ENCODE assay signal across 31 cellular contexts in the genomic region with DNA sequence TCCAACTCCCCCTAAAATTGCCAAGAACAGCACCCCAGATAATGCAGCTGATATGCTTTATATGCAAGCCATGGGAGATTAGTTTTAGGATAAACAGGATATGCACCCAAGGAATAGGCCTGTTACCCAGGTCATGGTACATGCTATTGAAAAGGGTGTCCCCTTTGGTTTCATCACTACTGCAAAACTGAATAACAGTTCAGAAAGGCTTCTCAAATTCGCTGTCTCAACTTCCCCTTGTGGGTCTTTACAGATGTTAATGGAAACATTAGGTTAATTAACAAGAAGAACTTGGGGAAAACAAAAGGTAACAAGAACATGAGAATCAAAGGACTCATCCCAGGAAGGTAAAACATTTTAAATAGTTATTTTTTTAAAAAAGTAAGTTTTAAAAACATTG.
"Had no signal": no experiment of that assay in that cellular context is flagged by ENCODE, and none has a peak within 500 bp of the region (broad histone marks: within the 10 kb centered on the region; RNA-seq: fewer than 3 reads in every experiment).

No MANE protein-coding gene starts in this region.

- H3K36me3 Mint-ChIP-seq: activated CD4-positive, alpha-beta memory T cell treated with anti-CD3 and anti-CD28 coated beads for 36 hours; activated CD8-positive, alpha-beta memory T cell treated with anti-CD3 and anti-CD28 coated beads, Interleukin-2, amount 10 ng/mL, durations not matched to agents 7 days and 5 days; activated naive CD4-positive, alpha-beta T cell treated with anti-CD3 and anti-CD28 coated beads, Interleukin-2, amount 50 U/mL, for 72 hours; activated naive CD8-positive, alpha-beta T cell treated with anti-CD3 and anti-CD28 coated beads, Interleukin-2, amount 10 ng/mL, durations not matched to agents 7 days and 5 days; brain had no signal

- H3K9me3 Mint-ChIP-seq: activated CD4-positive, alpha-beta memory T cell treated with anti-CD3 and anti-CD28 coated beads for 36 hours; activated CD4-positive, alpha-beta T cell treated with anti-CD3 and anti-CD28 coated beads, Interleukin-2, amount 10 ng/mL, durations not matched to agents 24 days and 14 days; activated naive CD4-positive, alpha-beta T cell treated with anti-CD3 and anti-CD28 coated beads for 36 hours; activated naive CD8-positive, alpha-beta T cell treated with anti-CD3 and anti-CD28 coated beads, Interleukin-2, amount 10 ng/mL, durations not matched to agents 7 days and 5 days; activated T-helper 1 cell treated with anti-CD3 and anti-CD28 coated beads, Interleukin-12 subunit alpha, Interleukin-12 subunit beta, Interleukin-2, Interleukin-4 antibody, amounts not matched to agents 30 ng/mL and 10 ng/mL and 1 ng/mL, durations not matched to agents 14 hours and 24 hours and 36 hours; activated T-helper 2 cell treated with anti-CD3 and anti-CD28 coated beads, Interferon-gamma antibody, Interleukin-2, Interleukin-4, amounts not matched to agents 10 μg/mL and 5 μg/mL and 100 μg/mL, durations not matched to agents 14 hours and 24 hours and 36 hours had no signal

- H3K27ac Mint-ChIP-seq: activated CD4-positive, alpha-beta memory T cell treated with anti-CD3 and anti-CD28 coated beads for 36 hours; activated CD4-positive, alpha-beta T cell treated with anti-CD3 and anti-CD28 coated beads for 36 hours; activated CD4-positive, alpha-beta T cell treated with anti-CD3 and anti-CD28 coated beads, Interleukin-2, amount 10 ng/mL, durations not matched to agents 24 days and 14 days; activated CD8-positive, alpha-beta memory T cell treated with anti-CD3 and anti-CD28 coated beads, Interleukin-2, amount 10 ng/mL, durations not matched to agents 7 days and 5 days; activated CD8-positive, alpha-beta T cell treated with anti-CD3 and anti-CD28 coated beads, Interleukin-2, amount 10 ng/mL, durations not matched to agents 7 days and 5 days; activated naive CD4-positive, alpha-beta T cell treated with anti-CD3 and anti-CD28 coated beads for 36 hours; activated naive CD4-positive, alpha-beta T cell treated with anti-CD3 and anti-CD28 coated beads, Interleukin-2, amount 50 U/mL, for 72 hours; activated naive CD8-positive, alpha-beta T cell treated with anti-CD3 and anti-CD28 coated beads, Interleukin-2, amount 10 ng/mL, durations not matched to agents 7 days and 5 days; activated T-helper 1 cell treated with anti-CD3 and anti-CD28 coated beads, Interleukin-12 subunit alpha, Interleukin-12 subunit beta, Interleukin-2, Interleukin-4 antibody, amounts not matched to agents 30 ng/mL and 10 ng/mL and 1 ng/mL, durations not matched to agents 14 hours and 24 hours and 36 hours; activated T-helper 2 cell treated with anti-CD3 and anti-CD28 coated beads, Interferon-gamma antibody, Interleukin-2, Interleukin-4, amounts not matched to agents 10 μg/mL and 5 μg/mL and 100 μg/mL, durations not matched to agents 14 hours and 24 hours and 36 hours; brain had no signal

- H3K4me1 Mint-ChIP-seq: activated CD4-positive, alpha-beta T cell treated with anti-CD3 and anti-CD28 coated beads for 36 hours; activated CD4-positive, alpha-beta T cell treated with anti-CD3 and anti-CD28 coated beads, Interleukin-2, amount 10 ng/mL, durations not matched to agents 24 days and 14 days; activated CD8-positive, alpha-beta memory T cell treated with anti-CD3 and anti-CD28 coated beads, Interleukin-2, amount 10 ng/mL, durations not matched to agents 7 days and 5 days; activated naive CD8-positive, alpha-beta T cell treated with anti-CD3 and anti-CD28 coated beads, Interleukin-2, amount 10 ng/mL, durations not matched to agents 7 days and 5 days; brain had no signal

- H3K4me1 ChIP-seq: ascending aorta, breast epithelium, colonic mucosa had no signal

- H3K27me3 ChIP-seq: ascending aorta, breast epithelium, cardiac muscle cell, colonic mucosa had no signal

- H3K27ac ChIP-seq: ascending aorta, breast epithelium, cardiac muscle cell, colonic mucosa, WERI-Rb-1 had no signal

- H3K9me3 ChIP-seq: breast epithelium, colonic mucosa had no signal

- H3K4me3 Mint-ChIP-seq: activated CD4-positive, alpha-beta memory T cell treated with anti-CD3 and anti-CD28 coated beads for 36 hours; activated CD4-positive, alpha-beta T cell treated with anti-CD3 and anti-CD28 coated beads for 36 hours; activated CD4-positive, alpha-beta T cell treated with anti-CD3 and anti-CD28 coated beads, Interleukin-2, amount 10 ng/mL, durations not matched to agents 24 days and 14 days; activated CD8-positive, alpha-beta memory T cell treated with anti-CD3 and anti-CD28 coated beads, Interleukin-2, amount 10 ng/mL, durations not matched to agents 7 days and 5 days; activated CD8-positive, alpha-beta T cell treated with anti-CD3 and anti-CD28 coated beads, Interleukin-2, amount 10 ng/mL, durations not matched to agents 7 days and 5 days; activated naive CD4-positive, alpha-beta T cell treated with anti-CD3 and anti-CD28 coated beads for 36 hours; activated naive CD8-positive, alpha-beta T cell treated with anti-CD3 and anti-CD28 coated beads, Interleukin-2, amount 10 ng/mL, durations not matched to agents 7 days and 5 days; activated T-helper 1 cell treated with anti-CD3 and anti-CD28 coated beads, Interleukin-12 subunit alpha, Interleukin-12 subunit beta, Interleukin-2, Interleukin-4 antibody, amounts not matched to agents 30 ng/mL and 10 ng/mL and 1 ng/mL, durations not matched to agents 14 hours and 24 hours and 36 hours; brain; endodermal cell had no signal

- H3K27me3 Mint-ChIP-seq: activated CD4-positive, alpha-beta memory T cell treated with anti-CD3 and anti-CD28 coated beads for 36 hours; activated CD4-positive, alpha-beta T cell treated with anti-CD3 and anti-CD28 coated beads for 36 hours; activated CD4-positive, alpha-beta T cell treated with anti-CD3 and anti-CD28 coated beads, Interleukin-2, amount 10 ng/mL, durations not matched to agents 24 days and 14 days; activated CD8-positive, alpha-beta memory T cell treated with anti-CD3 and anti-CD28 coated beads, Interleukin-2, amount 10 ng/mL, durations not matched to agents 7 days and 5 days; activated naive CD8-positive, alpha-beta T cell treated with anti-CD3 and anti-CD28 coated beads, Interleukin-2, amount 10 ng/mL, durations not matched to agents 7 days and 5 days; brain had no signal

- ATAC-seq: activated CD4-positive, alpha-beta T cell treated with anti-CD3 and anti-CD28 coated beads for 36 hours; activated CD8-positive, alpha-beta memory T cell treated with anti-CD3 and anti-CD28 coated beads, Interleukin-2, amount 10 ng/mL, durations not matched to agents 7 days and 5 days; activated CD8-positive, alpha-beta T cell treated with anti-CD3 and anti-CD28 coated beads, Interleukin-2, amount 10 ng/mL, durations not matched to agents 7 days and 5 days; activated naive CD4-positive, alpha-beta T cell treated with anti-CD3 and anti-CD28 coated beads, Interleukin-2, amount 50 U/mL, for 72 hours; esophagus mucosa had no signal

- H3K4me3 ChIP-seq: ascending aorta, breast epithelium, cardiac muscle cell, colonic mucosa had no signal

- H3K36me3 ChIP-seq: ascending aorta, breast epithelium, cardiac muscle cell, colonic mucosa, WERI-Rb-1 had no signal

- DNase-seq: activated CD4-positive, alpha-beta memory T cell treated with anti-CD3 and anti-CD28 coated beads for 36 hours; activated CD4-positive, alpha-beta T cell treated with anti-CD3 and anti-CD28 coated beads for 36 hours; activated CD4-positive, alpha-beta T cell treated with anti-CD3 and anti-CD28 coated beads, Interleukin-2, amount 10 ng/mL, durations not matched to agents 24 days and 14 days; activated CD4-positive, CD25-positive, alpha-beta regulatory T cell; activated CD4-positive, CD25-positive, alpha-beta regulatory T cell treated with anti-CD3 and anti-CD28 coated beads, Interleukin-2, amount 50 U/mL, for 72 hours; activated CD8-positive, alpha-beta memory T cell treated with anti-CD3 and anti-CD28 coated beads, Interleukin-2, amount 10 ng/mL, durations not matched to agents 7 days and 5 days; activated CD8-positive, alpha-beta memory T cell treated with anti-CD3 and anti-CD28 coated beads, Interleukin-2, amount 50 U/mL, for 4 hours; activated CD8-positive, alpha-beta T cell treated with anti-CD3 and anti-CD28 coated beads, Interleukin-2, amount 10 ng/mL, durations not matched to agents 7 days and 5 days; activated effector memory CD4-positive, alpha-beta T cell treated with anti-CD3 and anti-CD28 coated beads, Interleukin-2, amount 50 U/mL, for 16 hours; activated naive CD4-positive, alpha-beta T cell treated with anti-CD3 and anti-CD28 coated beads for 36 hours; activated naive CD8-positive, alpha-beta T cell treated with anti-CD3 and anti-CD28 coated beads, Interleukin-2, amount 10 ng/mL, durations not matched to agents 7 days and 5 days; activated T-cell treated with anti-CD3 and anti-CD28 coated beads, Interleukin-2, amount 50 U/mL, for 1 hour; activated T-cell treated with anti-CD3 and anti-CD28 coated beads, Interleukin-2, amount 50 U/mL, for 48 hours; central memory CD4-positive, alpha-beta T cell; cerebellar nuclear complex; colonic mucosa; effector memory CD4-positive, alpha-beta T cell; endodermal cell; foreskin fibroblast; head of caudate nucleus; hippocampal formation; T-helper 9 cell; WERI-Rb-1 had no signal
